15 cellular contexts compared by ENCODE assay signal in the genomic region with DNA sequence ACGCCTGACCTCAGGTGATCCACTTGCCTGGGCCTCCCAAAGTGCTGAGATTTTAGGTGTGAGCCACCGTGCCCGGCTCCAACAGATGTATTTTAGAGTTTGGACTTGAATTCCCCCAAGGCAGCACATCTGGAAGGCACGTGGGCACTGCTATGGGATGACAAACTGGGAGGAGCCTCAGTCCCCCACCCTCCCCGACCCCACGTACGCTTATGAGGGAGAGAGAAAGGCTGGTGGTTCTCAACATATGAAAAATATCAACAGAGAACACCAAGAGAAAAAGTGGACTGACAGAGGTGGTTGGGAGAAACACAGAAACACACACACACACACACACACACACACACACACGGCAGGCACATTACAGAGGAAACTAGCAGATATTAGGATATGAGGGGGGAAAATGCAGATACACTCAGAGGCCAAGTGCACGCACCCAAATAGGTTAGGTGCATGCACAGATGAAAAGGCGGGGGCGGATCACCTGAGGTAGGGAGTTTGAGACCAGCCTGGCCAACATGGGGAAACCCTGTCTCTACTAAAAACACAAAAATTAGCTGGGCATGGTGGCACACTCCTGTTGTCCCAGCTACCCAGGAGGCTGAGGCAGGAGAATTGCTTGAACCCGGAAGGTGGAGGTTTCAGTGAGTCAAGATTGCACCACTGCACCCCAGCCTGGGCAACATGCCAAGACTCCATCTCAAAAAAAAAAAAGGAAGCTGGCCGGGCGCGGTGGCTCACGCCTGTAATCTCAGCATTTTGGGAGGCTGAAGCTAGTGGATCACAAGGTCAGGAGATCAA. TPM values are rescaled to one million over a fixed set of nuclear protein-coding genes. Genes with fewer than 3 reads are reported as not detected.
A peak's percentile ranks its signal among the peaks of the same experiment; 100 is the strongest.
DNase-seq lines count a peak whose midpoint lies in the region; ATAC-seq, FAIRE-seq and TF ChIP-seq lines count a peak whose summit lies in the region.
"Had no signal": no experiment of that assay in that cellular context is flagged by ENCODE, and none has a peak within 500 bp of the region (broad histone marks: within the 10 kb centered on the region; RNA-seq: fewer than 3 reads in every experiment).

No MANE protein-coding gene starts in this region.

- H3K4me1 ChIP-seq in SK-N-SH (ENCODE audit: control insufficient read depth in 1 of 2, insufficient read depth in 2 of 2, low read depth in 1 of 2, low read length in 1 of 2): peaks cover 0 to 4% of the 10 kb centered on the region in 2 experiments; a peak in 1 of 4 replicates

- 72% methylated on average over 14 of the region's 16 CpGs for WGBS in SK-N-SH (ENCODE audit: low lambda C conversion rate)

- no peak for ATAC-seq in SK-N-SH treated with all-trans-retinoic acid at 6 μM for 48 hours
- ATAC-seq: activated CD8-positive, alpha-beta memory T cell treated with anti-CD3 and anti-CD28 coated beads, Interleukin-2, amount 10 ng/mL, durations not matched to agents 7 days and 5 days; T-cell had no signal

- H3K9ac ChIP-seq in SK-N-SH: no peak overlapping the region

- no peak overlapping the region for H3K4me2 ChIP-seq in SK-N-SH

- H3K27ac Mint-ChIP-seq in nephron progenitor cell: no peak overlapping the region
- H3K27ac Mint-ChIP-seq in activated CD4-positive, alpha-beta memory T cell treated with anti-CD3 and anti-CD28 coated beads for 36 hours: no peak overlapping the region
- H3K27ac Mint-ChIP-seq: activated CD8-positive, alpha-beta memory T cell treated with anti-CD3 and anti-CD28 coated beads, Interleukin-2, amount 10 ng/mL, durations not matched to agents 7 days and 5 days; mesothelial cell of epicardium; T-cell had no signal

- no peaks in the 10 kb centered on the region for H3K9me2 ChIP-seq in SK-N-SH

- TF ChIP-seq POLR2A in GM12892 (IDR thresholded peaks at IDR 0.05; ENCODE audit: low read depth, low read length): no peak

- POLR2A ChIA-PET in SK-N-SH (lab: Yijun Ruan, JAX): interaction anchor here (1.2 kb wide), 1 partner anchor 17 kb away, joined by 3 read pairs; no protein-coding TSS in a partner anchor
- POLR2A ChIA-PET in activated CD4-positive, alpha-beta memory T cell treated with anti-CD3 and anti-CD28 coated beads for 36 hours (lab: Charles Lee): interaction anchor here (0.6 to 1.3 kb wide), 3 partner anchors 11 to 31 kb away, joined by 3 to 10 read pairs (median 4); no protein-coding TSS in a partner anchor

- peaks cover 3% of the 10 kb centered on the region for H3K27me3 Mint-ChIP-seq in nephron progenitor cell (ENCODE audit: low read depth, poor library complexity)
- no peaks in the 10 kb centered on the region for H3K27me3 Mint-ChIP-seq in activated CD4-positive, alpha-beta memory T cell treated with anti-CD3 and anti-CD28 coated beads for 36 hours
- H3K27me3 Mint-ChIP-seq: activated CD8-positive, alpha-beta memory T cell treated with anti-CD3 and anti-CD28 coated beads, Interleukin-2, amount 10 ng/mL, durations not matched to agents 7 days and 5 days; T-cell had no signal

- H4K20me1 ChIP-seq in SK-N-SH (ENCODE audit: insufficient read depth): no peaks in the 10 kb centered on the region

- no peaks in the 10 kb centered on the region for H3K27me3 ChIP-seq in SK-N-SH (ENCODE audit: insufficient read depth)

- TF ChIP-seq RAD21 in SK-N-SH (IDR thresholded peaks at IDR 0.05; ENCODE audit: low read length): no peak

- H3K4me3 Mint-ChIP-seq in nephron progenitor cell: peak overlapping the region; percentile 6
- H3K4me3 Mint-ChIP-seq in activated CD4-positive, alpha-beta memory T cell treated with anti-CD3 and anti-CD28 coated beads for 36 hours: no peak overlapping the region
- H3K4me3 Mint-ChIP-seq: activated CD8-positive, alpha-beta memory T cell treated with anti-CD3 and anti-CD28 coated beads, Interleukin-2, amount 10 ng/mL, durations not matched to agents 7 days and 5 days had no signal

- no peak for FAIRE-seq in GM12892 (lab: Jason Lieb, UNC)

- TF ChIP-seq CTCF in SK-N-SH (IDR thresholded peaks at IDR 0.05): no peak
- TF ChIP-seq CTCF in choroid plexus epithelial cell (conservative IDR thresholded peaks at IDR 0.05; ENCODE audit: low read depth, low read length): no peak
- TF ChIP-seq CTCF in nephron progenitor cell (IDR thresholded peaks at IDR 0.05): no peak

- peak; percentile 67 for DNase-seq in SK-N-SH
- DNase-seq in NCI-H69 (lab: John Stamatoyannopoulos, UW): peak; percentile 18
- peak; percentile 38 for DNase-seq in choroid plexus epithelial cell (ENCODE audit: low read depth)
- no peak for DNase-seq in nephron progenitor cell
- no peak for DNase-seq in activated CD4-positive, alpha-beta memory T cell treated with anti-CD3 and anti-CD28 coated beads for 36 hours
- DNase-seq in GM12892 (ENCODE audit: insufficient read length): no peak
- DNase-seq in NCI-H1417 treated with DMSO at 0.1 percent for 48 hours (lab: John Stamatoyannopoulos, UW): no peak
- DNase-seq: 8988T; activated CD8-positive, alpha-beta memory T cell treated with anti-CD3 and anti-CD28 coated beads, Interleukin-2, amount 10 ng/mL, durations not matched to agents 7 days and 5 days; effector CD4-positive, alpha-beta T cell; MM.1S; NCI-H510A treated with DMSO at 0.1 percent for 48 hours had no signal

- no peaks in the 10 kb centered on the region for H3K9me3 ChIP-seq in SK-N-SH

- intact Hi-C loops in activated CD4-positive, alpha-beta memory T cell treated with anti-CD3 and anti-CD28 coated beads for 36 hours (cut with micrococcal nuclease): no loop called here

- CTCF ChIA-PET in SK-N-SH (lab: Yijun Ruan, JAX): interaction anchor here (0.6 to 1.2 kb wide), 3 partner anchors 53 to 310 kb away, joined by 3 to 5 read pairs (median 4); no protein-coding TSS in a partner anchor
- CTCF ChIA-PET in activated CD4-positive, alpha-beta memory T cell treated with anti-CD3 and anti-CD28 coated beads for 36 hours (lab: Charles Lee): interaction anchor here (1.3 to 1.4 kb wide), 2 partner anchors 11 to 48 kb away, joined by 3 to 4 read pairs; no protein-coding TSS in a partner anchor

- H3K9me3 Mint-ChIP-seq in nephron progenitor cell: no peaks in the 10 kb centered on the region
- H3K9me3 Mint-ChIP-seq in activated CD4-positive, alpha-beta memory T cell treated with anti-CD3 and anti-CD28 coated beads for 36 hours: no peaks in the 10 kb centered on the region
- H3K9me3 Mint-ChIP-seq: mesothelial cell of epicardium, T-cell had no signal

- no peak overlapping the region for H3K27ac ChIP-seq in SK-N-SH (ENCODE audit: low read depth in 2 of 2, low read length in 1 of 2)

- H3F3A ChIP-seq in SK-N-SH (replicated peaks; ENCODE audit: insufficient read depth): peaks cover 14% of the 10 kb centered on the region

- H3K36me3 Mint-ChIP-seq in nephron progenitor cell (ENCODE audit: low read depth): peaks cover 7% of the 10 kb centered on the region
- peaks cover 11% of the 10 kb centered on the region for H3K36me3 Mint-ChIP-seq in activated CD4-positive, alpha-beta memory T cell treated with anti-CD3 and anti-CD28 coated beads for 36 hours

- peaks cover 18% of the 10 kb centered on the region for H3K4me1 Mint-ChIP-seq in nephron progenitor cell
- peaks cover 16% of the 10 kb centered on the region for H3K4me1 Mint-ChIP-seq in activated CD4-positive, alpha-beta memory T cell treated with anti-CD3 and anti-CD28 coated beads for 36 hours (ENCODE audit: low read depth)

- H3K4me3 ChIP-seq in SK-N-SH (ENCODE audit: low read depth in 2 of 2, low read length in 1 of 2): no peak overlapping the region
- H3K4me3 ChIP-seq in choroid plexus epithelial cell (ENCODE audit: low read depth, low read length): no peak overlapping the region

- peaks cover 37% of the 10 kb centered on the region for H3K79me2 ChIP-seq in SK-N-SH (ENCODE audit: insufficient read depth)

- no peak overlapping the region for H2AFZ ChIP-seq in SK-N-SH (ENCODE audit: low read depth)

- peaks cover 6 to 14% of the 10 kb centered on the region in 2 experiments for H3K36me3 ChIP-seq in SK-N-SH (replicated peaks in 1 of 2; ENCODE audit: control insufficient read depth in 1 of 2, insufficient read depth in 2 of 2, low read length in 1 of 2)

- TF ChIP-seq EP300 in SK-N-SH (IDR thresholded peaks at IDR 0.05; ENCODE audit: borderline replicate concordance in 1 of 2, low read depth in 1 of 2, low read length in 1 of 2): no peak

TF ChIP-seq in SK-N-SH, 30 proteins besides CTCF, POLR2A, EP300 and RAD21 (continues in another document):
- TF ChIP-seq EZH2phosphoT487 (IDR thresholded peaks at IDR 0.05; ENCODE audit: borderline replicate concordance, low read depth) (no peak), TAF1 (IDR thresholded peaks at IDR 0.05; ENCODE audit: borderline replicate concordance, low read depth, low read length) (no peak)

TF ChIP-seq in SK-N-SH treated with all-trans-retinoic acid at 6 μM for 48 hours, 23 proteins besides CTCF, POLR2A, EP300 and RAD21 (continues in another document):
- TF ChIP-seq ZFP3 (CRISPR knock-in tag; IDR thresholded peaks at IDR 0.05) (no peak), ZNF70 (CRISPR knock-in tag; IDR thresholded peaks at IDR 0.05) (no peak), CSDC2 (CRISPR knock-in tag; IDR thresholded peaks at IDR 0.05) (no peak)

RNA-seq across cellular contexts. Expression of gene STX10, which starts 3.2 kb away (rescaled TPM):
- polyA plus RNA-seq in SK-N-SH (2012; rRNA removed): 143 and 163 TPM in 2 replicates
- 105 and 124 TPM in 2 replicates for polyA plus RNA-seq in SK-N-SH (2012; cell fraction: cytosol; rRNA removed)
- polyA plus RNA-seq in SK-N-SH (2012; cell fraction: nucleus; rRNA removed): 322 and 532 TPM in 2 replicates
- 10 to 100 TPM; 65.5 to 66.3 TPM for total RNA-seq in activated CD4-positive, alpha-beta memory T cell treated with anti-CD3 and anti-CD28 coated beads for 36 hours
- 31.0 TPM for polyA plus RNA-seq in GM12892 (2012; ENCODE audit: missing spikeins)

RNA-seq across cellular contexts. Expression of gene IER2, which starts 3.2 kb away (rescaled TPM):
- polyA plus RNA-seq in SK-N-SH (2012; rRNA removed): 55.7 and 115 TPM in 2 replicates
- polyA plus RNA-seq in SK-N-SH (2012; cell fraction: cytosol; rRNA removed): 56.1 and 82.2 TPM in 2 replicates
- polyA plus RNA-seq in SK-N-SH (2012; cell fraction: nucleus; rRNA removed): 210 and 342 TPM in 2 replicates
- total RNA-seq in activated CD4-positive, alpha-beta memory T cell treated with anti-CD3 and anti-CD28 coated beads for 36 hours: 100 to 1,000 TPM; 129 to 137 TPM
- polyA plus RNA-seq in GM12892 (2012; ENCODE audit: missing spikeins): 33.5 TPM

RNA-seq across cellular contexts. Expression of gene NACC1, which starts 28.9 kb away (rescaled TPM):
- 72.8 and 127 TPM in 2 replicates for polyA plus RNA-seq in SK-N-SH (2012; rRNA removed)
- 36.3 and 58.8 TPM in 2 replicates for polyA plus RNA-seq in SK-N-SH (2012; cell fraction: cytosol; rRNA removed)
- polyA plus RNA-seq in SK-N-SH (2012; cell fraction: nucleus; rRNA removed): 107 and 113 TPM in 2 replicates
- 10 to 100 TPM; 89.8 to 90.9 TPM for total RNA-seq in activated CD4-positive, alpha-beta memory T cell treated with anti-CD3 and anti-CD28 coated beads for 36 hours
- polyA plus RNA-seq in GM12892 (2012; ENCODE audit: missing spikeins): 8.5 TPM

RNA-seq across cellular contexts. Expression of gene TRMT1, which starts 30.4 kb away (rescaled TPM):
- polyA plus RNA-seq in SK-N-SH (2012; rRNA removed): 60.9 and 64.9 TPM in 2 replicates
- polyA plus RNA-seq in SK-N-SH (2012; cell fraction: cytosol; rRNA removed): 15.7 and 22.8 TPM in 2 replicates
- 485 and 635 TPM in 2 replicates for polyA plus RNA-seq in SK-N-SH (2012; cell fraction: nucleus; rRNA removed)
- 10 to 100 TPM; 59.2 to 61.3 TPM for total RNA-seq in activated CD4-positive, alpha-beta memory T cell treated with anti-CD3 and anti-CD28 coated beads for 36 hours
- 39.1 TPM for polyA plus RNA-seq in GM12892 (2012; ENCODE audit: missing spikeins)

RNA-seq across cellular contexts. Expression of gene LYL1, which starts 44.3 kb away (rescaled TPM):
- polyA plus RNA-seq in SK-N-SH (2012; rRNA removed): 1.1 and 2.2 TPM in 2 replicates
- polyA plus RNA-seq in SK-N-SH (2012; cell fraction: cytosol; rRNA removed): 0.80 and 1.8 TPM in 2 replicates
- 3.7 and 4.9 TPM in 2 replicates for polyA plus RNA-seq in SK-N-SH (2012; cell fraction: nucleus; rRNA removed)
- total RNA-seq in activated CD4-positive, alpha-beta memory T cell treated with anti-CD3 and anti-CD28 coated beads for 36 hours: 1 to 10 TPM; 5.0 to 5.6 TPM
- polyA plus RNA-seq in GM12892 (2012; ENCODE audit: missing spikeins): 1.2 TPM

Comparison
In these comparisons a context has a peak if more than half of its experiments do, and no peak if none do; other contexts are left out.
1. DNase-seq: peak in SK-N-SH (single experiment), NCI-H69 (single experiment) and choroid plexus epithelial cell (single experiment); none in nephron progenitor cell (single experiment), activated CD4-positive, alpha-beta memory T cell treated with anti-CD3 and anti-CD28 coated beads for 36 hours (single experiment), GM12892 (single experiment) and NCI-H1417 treated with DMSO at 0.1 percent for 48 hours (single experiment).